Comparison of ENCODE assay signal across 25 cellular contexts in the genomic region with DNA sequence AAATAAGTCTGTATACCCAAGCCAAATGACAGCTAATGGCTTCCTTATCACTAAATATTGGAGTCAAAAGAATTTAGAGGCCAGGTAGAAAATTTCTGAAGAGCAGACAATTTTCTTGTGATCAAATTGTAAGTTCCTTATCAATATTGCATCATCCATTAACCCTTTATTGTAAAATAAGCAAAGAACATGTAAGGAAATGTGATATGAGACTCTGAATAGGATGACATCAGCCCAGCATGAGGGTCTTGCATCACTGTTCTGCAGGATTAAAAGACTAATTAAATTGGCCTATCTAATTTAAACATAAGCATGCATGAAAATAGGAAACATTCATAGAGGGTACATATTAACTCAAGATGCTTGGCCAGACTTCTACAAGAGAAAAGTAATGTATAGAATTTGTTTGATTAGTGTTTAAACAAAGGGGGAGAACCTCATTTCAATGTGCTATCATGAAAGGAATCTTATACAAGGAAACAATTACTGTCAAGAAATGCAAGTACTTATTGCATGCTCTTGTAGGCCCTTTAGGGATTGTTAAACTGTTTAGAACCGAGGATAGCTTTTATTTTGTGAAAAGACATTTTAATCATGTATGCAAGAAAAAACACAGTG.
"Had no signal": no experiment of that assay in that cellular context is flagged by ENCODE, and none has a peak within 500 bp of the region (broad histone marks: within the 10 kb centered on the region; RNA-seq: fewer than 3 reads in every experiment).

No MANE protein-coding gene starts in this region.

- H3K27me3 ChIP-seq: gastrocnemius medialis, left lung, right atrium auricular region, sigmoid colon, testis, tibial artery had no signal

- H3K4me1 Mint-ChIP-seq: nephron progenitor cell; stimulated activated memory B cell treated with anti-CD40 and anti-IgM and Interleukin-4, amounts not matched to agents 10 μg/mL and 1 μg/mL and 100 μg/mL, for 72 hours had no signal

- H3K27me3 Mint-ChIP-seq: dendritic cell treated with granulocyte-macrophage colony-stimulating factor and Interleukin-4, amounts not matched to agents 40 ng/mL and 50 ng/mL, for 4 days; stimulated activated memory B cell treated with anti-CD40 and anti-IgM and Interleukin-4, amounts not matched to agents 10 μg/mL and 1 μg/mL and 100 μg/mL, for 72 hours; type B pancreatic cell had no signal

- H3K4me1 ChIP-seq: left lung, prostate gland, testis, tibial artery had no signal

- FAIRE-seq: colon, kidney had no signal

- H3K4me3 Mint-ChIP-seq: dendritic cell treated with granulocyte-macrophage colony-stimulating factor and Interleukin-4, amounts not matched to agents 40 ng/mL and 50 ng/mL, for 4 days; endodermal cell; naive thymus-derived CD4-positive, alpha-beta T cell; nephron progenitor cell; stimulated activated memory B cell treated with anti-CD40 and anti-IgM and Interleukin-4, amounts not matched to agents 10 μg/mL and 1 μg/mL and 100 μg/mL, for 72 hours; type B pancreatic cell had no signal

- H3K36me3 Mint-ChIP-seq: stimulated activated memory B cell treated with anti-CD40 and anti-IgM and Interleukin-4, amounts not matched to agents 10 μg/mL and 1 μg/mL and 100 μg/mL, for 72 hours; type B pancreatic cell had no signal

- H3K27ac ChIP-seq: epithelial cell of prostate, gastrocnemius medialis, left lung, prostate gland, right atrium auricular region, sigmoid colon, testis, tibial artery had no signal

- DNase-seq: effector CD8-positive, alpha-beta T cell; endodermal cell; foreskin fibroblast; gastrocnemius medialis; kidney; left lung; mesenchymal stem cell; midbrain; naive thymus-derived CD4-positive, alpha-beta T cell; nephron progenitor cell; nucleus accumbens; sigmoid colon; stimulated activated CD4-positive, alpha-beta T cell treated with anti-CD3 and anti-CD28 coated beads, Interleukin-4, amount 100 ng/mL, for 4 hours; stimulated activated naive CD8-positive, alpha-beta T cell treated with anti-CD3 and anti-CD28 coated beads, Interleukin-15, Interleukin-2, amounts not matched to agents 100 U/mL and 50 U/mL, for 24 hours; substantia nigra; testis; tibial artery had no signal

- ATAC-seq: esophagus mucosa; gastrocnemius medialis; naive thymus-derived CD4-positive, alpha-beta T cell; stimulated activated memory B cell treated with anti-CD40 and anti-IgM and Interleukin-4, amounts not matched to agents 10 μg/mL and 1 μg/mL and 100 μg/mL, for 72 hours; stimulated activated naive CD8-positive, alpha-beta T cell treated with anti-CD3 and anti-CD28 coated beads, Interleukin-15, Interleukin-2, amounts not matched to agents 100 U/mL and 50 U/mL, for 24 hours had no signal

- H3K9me3 ChIP-seq: gastrocnemius medialis, left lung, prostate gland, right atrium auricular region, sigmoid colon, testis, tibial artery had no signal

- H3K36me3 ChIP-seq: gastrocnemius medialis, left lung, prostate gland, right atrium auricular region, sigmoid colon, tibial artery had no signal

- H3K9me3 Mint-ChIP-seq: dendritic cell treated with granulocyte-macrophage colony-stimulating factor and Interleukin-4, amounts not matched to agents 40 ng/mL and 50 ng/mL, for 4 days; endodermal cell; naive thymus-derived CD4-positive, alpha-beta T cell; nephron progenitor cell; stimulated activated memory B cell treated with anti-CD40 and anti-IgM and Interleukin-4, amounts not matched to agents 10 μg/mL and 1 μg/mL and 100 μg/mL, for 72 hours; type B pancreatic cell had no signal

- H3K27ac Mint-ChIP-seq: dendritic cell treated with granulocyte-macrophage colony-stimulating factor and Interleukin-4, amounts not matched to agents 40 ng/mL and 50 ng/mL, for 4 days; endodermal cell; naive thymus-derived CD4-positive, alpha-beta T cell; stimulated activated memory B cell treated with anti-CD40 and anti-IgM and Interleukin-4, amounts not matched to agents 10 μg/mL and 1 μg/mL and 100 μg/mL, for 72 hours; type B pancreatic cell had no signal

- H3K4me3 ChIP-seq: gastrocnemius medialis, left lung, prostate gland, right atrium auricular region, sigmoid colon, testis, tibial artery had no signal
